Comparison of ENCODE assay signal across 16 cellular contexts in the genomic region with DNA sequence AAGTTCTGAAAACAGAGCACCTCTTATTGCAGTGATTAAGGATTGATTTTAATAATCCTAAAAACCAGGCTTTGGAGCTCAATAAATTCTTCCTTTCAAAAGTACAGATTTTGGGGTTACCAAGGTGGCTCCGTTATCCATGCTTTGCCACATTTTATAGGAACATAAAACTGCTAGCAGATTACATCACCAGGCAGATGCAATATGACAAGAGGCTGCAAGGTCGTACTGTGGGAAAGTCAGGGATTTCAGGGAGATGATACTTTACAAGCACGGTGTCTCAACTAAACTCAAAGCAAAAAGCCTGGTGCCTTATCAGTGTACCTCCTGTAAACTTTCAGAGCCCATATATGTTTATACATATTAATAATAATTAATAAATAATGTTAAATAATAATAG.
"Had no signal": no experiment of that assay in that cellular context is flagged by ENCODE, and none has a peak within 500 bp of the region (broad histone marks: within the 10 kb centered on the region; RNA-seq: fewer than 3 reads in every experiment).

No MANE protein-coding gene starts in this region.

- H3K27ac ChIP-seq: dorsolateral prefrontal cortex, heart left ventricle had no signal

- ATAC-seq: activated CD4-positive, alpha-beta T cell treated with anti-CD3 and anti-CD28 coated beads for 36 hours; activated naive CD4-positive, alpha-beta T cell treated with anti-CD3 and anti-CD28 coated beads, Interleukin-2, amount 50 U/mL, for 72 hours; heart left ventricle; mucosa of descending colon; WTC11 had no signal

- H3K9me3 ChIP-seq: heart left ventricle, mucosa of descending colon had no signal

- DNase-seq: activated CD4-positive, alpha-beta T cell treated with anti-CD3 and anti-CD28 coated beads for 36 hours; activated CD4-positive, alpha-beta T cell treated with anti-CD3 and anti-CD28 coated beads, Interleukin-2, amount 50 U/mL, for 48 hours; activated gamma-delta T cell treated with Interleukin-2 at 50 U/mL for 16 hours; activated T-cell treated with anti-CD3 and anti-CD28 coated beads for 4 hours; amygdala; caudate nucleus; dorsolateral prefrontal cortex; foreskin melanocyte; heart left ventricle; immature natural killer cell; mucosa of descending colon; naive B cell; stimulated activated CD4-positive, alpha-beta T cell treated with anti-CD3 and anti-CD28 coated beads, Interleukin-2, amount 100 ng/mL, for 24 hours; stimulated activated naive CD4-positive, alpha-beta T cell treated with Interleukin-2 at 50 U/mL for 16 hours had no signal

- H3K4me3 ChIP-seq: dorsolateral prefrontal cortex, heart left ventricle, mucosa of descending colon had no signal

- H3K36me3 ChIP-seq: heart left ventricle had no signal
